ENCODE assay signal across 18 cellular contexts in the genomic region with DNA sequence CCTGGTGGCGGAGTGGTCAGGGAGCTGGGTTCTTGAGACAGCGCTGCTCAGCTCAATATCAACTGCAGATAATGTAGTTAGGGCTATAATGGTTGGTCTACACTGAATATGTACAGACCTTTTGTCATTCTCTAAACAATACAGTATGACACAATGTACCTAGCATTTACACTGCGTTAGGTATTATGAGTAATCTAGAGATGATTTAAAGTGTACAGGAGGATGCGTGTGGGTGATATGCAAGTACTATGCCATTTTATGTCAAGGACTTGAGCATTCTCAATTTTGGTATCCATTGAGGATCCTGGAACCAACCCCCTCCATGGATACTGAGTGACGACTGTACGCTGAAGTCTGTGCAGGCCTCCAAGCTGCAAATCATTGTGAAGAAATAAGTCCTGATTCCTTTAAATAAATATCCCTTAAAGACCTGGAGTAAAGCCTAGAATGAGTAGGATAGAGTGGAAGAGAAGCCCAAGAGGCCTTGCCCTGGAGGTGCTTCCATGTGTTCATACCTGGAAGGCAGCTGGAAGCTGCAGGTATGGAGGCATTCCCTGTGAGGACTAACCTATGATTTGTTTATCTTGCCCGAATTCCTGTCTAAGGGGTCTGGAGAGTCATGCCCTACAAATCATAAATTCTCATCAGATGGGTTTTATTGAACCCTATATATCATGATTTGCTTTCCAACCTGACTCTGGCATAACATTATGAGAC. TPM values are rescaled to one million over a fixed set of nuclear protein-coding genes. Genes with fewer than 3 reads are reported as not detected.
DNase-seq lines count a peak whose midpoint lies in the region; ATAC-seq, FAIRE-seq and TF ChIP-seq lines count a peak whose summit lies in the region.
"Had no signal": no experiment of that assay in that cellular context is flagged by ENCODE, and none has a peak within 500 bp of the region (broad histone marks: within the 10 kb centered on the region; RNA-seq: fewer than 3 reads in every experiment).

No MANE protein-coding gene starts in this region.

- in situ Hi-C loops in HAP-1 (cut with MboI; ENCODE audit: low sequenced_read_pairs), result no loop called here

- peaks cover 6% of the 10 kb centered on the region for H3K27me3 Mint-ChIP-seq in nephron progenitor cell (ENCODE audit: low read depth, poor library complexity)

- no peak overlapping the region for H3K27ac Mint-ChIP-seq in nephron progenitor cell

- H3K18ac ChIP-seq in trophoblast cell (ENCODE audit: low read length), result no peak overlapping the region

- H3K27me3 ChIP-seq in HAP-1 (ENCODE audit: low read depth), result no peaks in the 10 kb centered on the region
- no peaks in the 10 kb centered on the region for H3K27me3 ChIP-seq in RWPE2 (ENCODE audit: insufficient read depth, poor library complexity, severe bottlenecking)
- H3K27me3 ChIP-seq in trophoblast cell (ENCODE audit: insufficient read depth, low read length), result no peaks in the 10 kb centered on the region
- H3K27me3 ChIP-seq: SJCRH30 had no signal

- no peak overlapping the region for H2AFZ ChIP-seq in trophoblast cell (ENCODE audit: insufficient read depth, low read length, poor library complexity)

- no peak overlapping the region for H3K4me3 Mint-ChIP-seq in nephron progenitor cell

- no peak overlapping the region for H4K12ac ChIP-seq in trophoblast cell (ENCODE audit: low read depth, low read length)

- peak; percentile 73 for ATAC-seq in RWPE2 (ENCODE audit: low read depth)

- no peaks in the 10 kb centered on the region for H3K79me2 ChIP-seq in trophoblast cell (ENCODE audit: control insufficient read depth, insufficient read depth, low read length, poor library complexity)

- no peak for FAIRE-seq in urothelium cell line (lab: Jason Lieb, UNC)

- TF ChIP-seq CTCF in RWPE2 (IDR thresholded peaks at IDR 0.05; ENCODE audit: poor library complexity, severe bottlenecking) (no peak), nephron progenitor cell (IDR thresholded peaks at IDR 0.05) (no peak)

- H3K14ac ChIP-seq in trophoblast cell (ENCODE audit: low read length), result no peak overlapping the region

- no CpG with 5 or more reads among the region's 7 CpGs for WGBS in trophoblast cell (ENCODE audit: extremely low coverage, insufficient coverage, insufficient read length)

- H3K27ac ChIP-seq in RWPE2 (ENCODE audit: poor library complexity, severe bottlenecking), result no peak overlapping the region
- H3K27ac ChIP-seq in epithelial cell of prostate, result peak overlapping the region; percentile 26
- no peak overlapping the region for H3K27ac ChIP-seq in trophoblast cell (ENCODE audit: low read depth, low read length)
- H3K27ac ChIP-seq: C4-2B, SJCRH30 had no signal

- H3K4me1 ChIP-seq in HAP-1, result peaks cover 34% of the 10 kb centered on the region
- peaks cover 26% of the 10 kb centered on the region for H3K4me1 ChIP-seq in RWPE2 (ENCODE audit: insufficient read depth, poor library complexity, severe bottlenecking)
- H3K4me1 ChIP-seq in trophoblast cell (ENCODE audit: control insufficient read depth in 1 of 2, insufficient read depth in 2 of 2, low read length in 2 of 2), result peaks cover 0 to 7% of the 10 kb centered on the region in 2 experiments

- no peak overlapping the region for H2BK5ac ChIP-seq in trophoblast cell (ENCODE audit: low read depth, low read length, poor library complexity)

- H2BK12ac ChIP-seq in trophoblast cell (ENCODE audit: low read length), result peak overlapping the region; percentile 80

- H3K4me3 ChIP-seq in HAP-1 (no peak overlapping the region), RWPE2 (ENCODE audit: severe bottlenecking) (no peak overlapping the region), trophoblast cell (ENCODE audit: low read depth, low read length) (no peak overlapping the region)
- H3K4me3 ChIP-seq: SJCRH30 had no signal

- no peak overlapping the region for H2AK5ac ChIP-seq in trophoblast cell (ENCODE audit: low read length)

- H3K36me3 ChIP-seq in HAP-1 (replicated peaks) (no peaks in the 10 kb centered on the region), RWPE2 (ENCODE audit: low read depth) (no peaks in the 10 kb centered on the region), trophoblast cell (ENCODE audit: control insufficient read depth in 1 of 2, insufficient read depth in 2 of 2, low read length in 2 of 2) (no peaks in the 10 kb centered on the region)
- H3K36me3 ChIP-seq: SJCRH30 had no signal

- peak; percentile 43 to 47 for DNase-seq in HAP-1 (ENCODE audit: low spot score in 2 of 2)
- no peak for DNase-seq in RWPE2 (ENCODE audit: low spot score)
- no peak for DNase-seq in epithelial cell of prostate (ENCODE audit: low read depth, low spot score)
- DNase-seq in trophoblast cell, result peak; percentile 55 to 70
- DNase-seq in GM03348 (ENCODE audit: low spot score), result no peak
- no peak for DNase-seq in nephron progenitor cell
- no peak for DNase-seq in urothelium cell line (ENCODE audit: low spot score)
- DNase-seq: COR-L47, IMR-90, Kasumi-1, NCI-H1105 treated with DMSO at 0.1 percent for 48 hours, NCI-H187, NCI-H2171, NCI-H748 treated with DMSO at 0.1 percent for 48 hours, OCI-M1, RPMI8226, SJCRH30 had no signal

- H3K9me3 ChIP-seq in HAP-1 (no peaks in the 10 kb centered on the region), RWPE2 (ENCODE audit: severe bottlenecking) (no peaks in the 10 kb centered on the region), trophoblast cell (ENCODE audit: insufficient read depth, low read depth, low read length) (no peaks in the 10 kb centered on the region)
- H3K9me3 ChIP-seq: SJCRH30 had no signal

- no peak overlapping the region for H3K23ac ChIP-seq in trophoblast cell (ENCODE audit: low read length)

- no peak overlapping the region for H2BK120ac ChIP-seq in trophoblast cell (ENCODE audit: insufficient read depth, low read length, poor library complexity)

- H3K79me1 ChIP-seq in trophoblast cell (ENCODE audit: low read length), result peaks cover 2% of the 10 kb centered on the region

- no peak overlapping the region for H3K4me2 ChIP-seq in trophoblast cell (ENCODE audit: low read length)

- H3K36me3 Mint-ChIP-seq in nephron progenitor cell (ENCODE audit: low read depth), result no peaks in the 10 kb centered on the region

- no peak overlapping the region for H4K8ac ChIP-seq in trophoblast cell (ENCODE audit: low read depth, low read length)

- H4K91ac ChIP-seq in trophoblast cell (ENCODE audit: low read depth, low read length), result no peak overlapping the region

- no peak overlapping the region for H3K4ac ChIP-seq in trophoblast cell (ENCODE audit: low read depth, low read length)

- no peaks in the 10 kb centered on the region for H3K9me3 Mint-ChIP-seq in nephron progenitor cell

- peaks cover 10% of the 10 kb centered on the region for H3K4me1 Mint-ChIP-seq in nephron progenitor cell

- no peak overlapping the region for H3K9ac ChIP-seq in trophoblast cell (ENCODE audit: low read length)

RNA-seq across cellular contexts. Expression of a gene that starts 15.7 kb away (rescaled TPM):
- not detected in 2 replicates for polyA plus RNA-seq in trophoblast cell (2013)
- polyA plus RNA-seq: IMR-90 had no signal

RNA-seq across cellular contexts. Expression of a gene that starts 42.3 kb away (rescaled TPM):
- polyA plus RNA-seq in trophoblast cell (2013), result 30.4 and 31.7 TPM in 2 replicates

Comparison
In these comparisons a context has a peak if more than half of its experiments do, and no peak if none do; other contexts are left out.
1. DNase-seq: peak in HAP-1 (2 of 2) and trophoblast cell (2 of 2); none in RWPE2 (single experiment), epithelial cell of prostate (single experiment), GM03348 (single experiment), nephron progenitor cell (single experiment) and urothelium cell line (single experiment).